1 cellular context compared by ENCODE assay signal in the genomic region with DNA sequence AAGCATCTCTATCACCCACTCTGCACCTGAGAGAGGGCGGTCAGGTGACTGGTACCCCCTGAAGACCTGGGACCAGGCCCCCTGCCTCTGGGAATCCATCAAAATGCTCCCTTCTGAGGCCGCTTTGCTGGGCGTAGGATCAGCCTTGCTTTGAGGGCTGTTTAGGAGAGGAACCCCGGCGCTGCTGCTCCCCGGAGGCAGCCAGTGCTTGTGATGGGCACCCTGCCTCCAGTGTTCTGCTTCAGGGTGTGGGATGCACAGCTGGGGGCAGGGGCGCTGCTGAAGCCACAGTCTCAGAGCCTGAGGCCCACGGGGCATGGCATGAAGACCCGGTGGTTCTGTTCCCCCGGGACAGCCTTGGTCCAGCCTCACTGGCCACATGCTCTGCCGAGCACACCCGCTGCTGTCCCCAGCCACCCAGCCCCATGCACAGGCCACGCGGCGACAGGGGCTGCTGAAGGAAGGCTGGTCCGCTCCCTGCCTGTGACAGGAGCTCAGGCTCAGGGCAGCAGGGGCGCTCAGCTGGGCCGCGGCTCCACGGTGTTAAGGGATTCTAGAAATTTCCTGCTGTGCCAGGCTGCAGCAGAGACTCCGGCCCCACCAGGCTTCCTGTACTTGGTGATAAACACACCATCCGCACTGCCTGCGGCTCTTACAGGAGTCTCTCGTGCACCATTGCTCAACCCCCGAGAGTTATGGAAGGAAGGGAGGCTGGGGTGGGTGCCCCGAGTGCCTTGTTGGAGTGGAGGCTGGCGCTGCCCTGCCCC.
TF ChIP-seq lines count a peak whose summit lies in the region.

No MANE protein-coding gene starts in this region.

TF ChIP-seq in HepG2, 621 proteins besides CTCF, POLR2A, EP300 and RAD21:
- TF ChIP-seq, protein P1, sequence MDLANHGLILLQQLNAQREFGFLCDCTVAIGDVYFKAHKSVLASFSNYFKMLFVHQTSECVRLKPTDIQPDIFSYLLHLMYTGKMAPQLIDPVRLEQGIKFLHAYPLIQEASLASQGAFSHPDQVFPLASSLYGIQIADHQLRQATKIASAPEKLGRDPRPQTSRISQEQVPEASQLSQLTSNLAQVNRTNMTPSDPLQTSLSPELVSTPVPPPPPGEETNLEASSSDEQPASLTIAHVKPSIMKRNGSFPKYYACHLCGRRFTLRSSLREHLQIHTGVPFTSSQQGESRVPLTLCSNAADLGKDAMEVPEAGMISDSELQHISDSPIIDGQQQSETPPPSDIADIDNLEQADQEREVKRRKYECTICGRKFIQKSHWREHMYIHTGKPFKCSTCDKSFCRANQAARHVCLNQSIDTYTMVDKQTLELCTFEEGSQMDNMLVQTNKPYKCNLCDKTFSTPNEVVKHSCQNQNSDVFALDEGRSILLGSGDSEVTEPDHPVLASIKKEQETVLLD (CRISPR knock-in tag; IDR thresholded peaks at IDR 0.05; ENCODE audit: low read depth), result no peak
- peak; percentile 63; the same call in 1 of the 2 replicates for TF ChIP-seq HNRNPL (IDR thresholded peaks at IDR 0.05; ENCODE audit: low read depth, low read length)
